21 cellular contexts compared by ENCODE assay signal in the genomic region with DNA sequence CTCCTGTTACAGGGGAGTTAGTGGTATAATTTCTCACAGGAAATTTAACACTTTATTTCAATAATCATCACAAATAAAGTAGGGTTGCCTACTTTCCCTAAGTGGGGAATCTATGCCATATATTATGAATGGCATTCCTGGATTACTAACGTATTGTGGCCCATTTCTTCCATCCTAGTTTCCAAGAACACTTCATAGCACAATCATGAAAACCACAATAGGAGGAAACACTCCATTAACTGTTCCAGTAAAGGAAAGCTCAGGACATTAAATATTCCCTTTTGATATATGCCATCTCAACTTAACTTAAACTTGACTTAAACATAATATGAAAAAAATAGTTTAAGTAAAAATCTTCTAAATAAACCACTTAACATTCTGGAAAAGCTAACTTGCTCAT. TPM values are rescaled to one million over a fixed set of nuclear protein-coding genes. Genes with fewer than 3 reads are reported as not detected.
DNase-seq lines count a peak whose midpoint lies in the region; ATAC-seq lines count a peak whose summit lies in the region.
"Had no signal": no experiment of that assay in that cellular context is flagged by ENCODE, and none has a peak within 500 bp of the region (broad histone marks: within the 10 kb centered on the region; RNA-seq: fewer than 3 reads in every experiment).

No MANE protein-coding gene starts in this region.

- no peak for DNase-seq in T-helper 2 cell treated with Interferon-gamma antibody and Interleukin-4, amounts not matched to agents 5 μg/mL and 100 μg/mL, for 36 hours (ENCODE audit: low spot score)
- DNase-seq in T-helper 2 cell (no peak), adipocyte (ENCODE audit: low read depth) (no peak), lung microvascular endothelial cell (ENCODE audit: low read depth in 2 of 2) (peak; percentile 8 to 32), midbrain (lab: John Stamatoyannopoulos, UW) (no peak), CD1c-positive myeloid dendritic cell (ENCODE audit: extremely low spot score) (no peak)
- DNase-seq: 8988T, body of pancreas, hippocampal formation, KG1, NCI-H748 treated with DMSO at 0.1 percent for 48 hours, spleen had no signal

- H3K27ac Mint-ChIP-seq in T-helper 2 cell treated with Interferon-gamma antibody and Interleukin-4, amounts not matched to agents 5 μg/mL and 100 μg/mL, for 36 hours, result no peak overlapping the region
- H3K27ac Mint-ChIP-seq: activated T-helper 2 cell treated with anti-CD3 and anti-CD28 coated beads, Interferon-gamma antibody, Interleukin-2, Interleukin-4, amounts not matched to agents 10 μg/mL and 5 μg/mL and 100 μg/mL, durations not matched to agents 14 hours and 24 hours and 36 hours; CD14-positive monocyte; GM23338; stimulated activated memory B cell treated with anti-CD40 and anti-IgM and Interleukin-4, amounts not matched to agents 10 μg/mL and 1 μg/mL and 100 μg/mL, for 72 hours had no signal

- peak overlapping the region; percentile 94 for H3K4me2 ChIP-seq in skeletal muscle satellite cell (ENCODE audit: low read length)
- H3K4me2 ChIP-seq: GM23338 had no signal

- H3K4me3 Mint-ChIP-seq in T-helper 2 cell treated with Interferon-gamma antibody and Interleukin-4, amounts not matched to agents 5 μg/mL and 100 μg/mL, for 36 hours, result peak overlapping the region; percentile 5
- H3K4me3 Mint-ChIP-seq: CD14-positive monocyte had no signal

- H3K27me3 ChIP-seq in adipocyte (replicated peaks; ENCODE audit: control insufficient read depth, insufficient read depth, low read length), result no peaks in the 10 kb centered on the region
- H3K27me3 ChIP-seq in skeletal muscle satellite cell (ENCODE audit: control insufficient read depth, insufficient read depth, low read length), result no peaks in the 10 kb centered on the region
- H3K27me3 ChIP-seq: body of pancreas, esophagus muscularis mucosa, spleen, tibial nerve had no signal

- no peaks in the 10 kb centered on the region for H3K27me3 Mint-ChIP-seq in T-helper 2 cell treated with Interferon-gamma antibody and Interleukin-4, amounts not matched to agents 5 μg/mL and 100 μg/mL, for 36 hours (ENCODE audit: low read depth)
- H3K27me3 Mint-ChIP-seq: stimulated activated memory B cell treated with anti-CD40 and anti-IgM and Interleukin-4, amounts not matched to agents 10 μg/mL and 1 μg/mL and 100 μg/mL, for 72 hours had no signal

- H3K4me1 Mint-ChIP-seq in T-helper 2 cell treated with Interferon-gamma antibody and Interleukin-4, amounts not matched to agents 5 μg/mL and 100 μg/mL, for 36 hours (ENCODE audit: low read depth), result peaks cover 12% of the 10 kb centered on the region

- ATAC-seq in GM18861 (IDR thresholded peaks at IDR 0.05; ENCODE audit: unreplicated experiment), result no peak
- ATAC-seq: body of pancreas; GM23338; stimulated activated memory B cell treated with anti-CD40 and anti-IgM and Interleukin-4, amounts not matched to agents 10 μg/mL and 1 μg/mL and 100 μg/mL, for 72 hours had no signal

- no peaks in the 10 kb centered on the region for H3K36me3 Mint-ChIP-seq in T-helper 2 cell treated with Interferon-gamma antibody and Interleukin-4, amounts not matched to agents 5 μg/mL and 100 μg/mL, for 36 hours (ENCODE audit: low read depth)
- H3K36me3 Mint-ChIP-seq: stimulated activated memory B cell treated with anti-CD40 and anti-IgM and Interleukin-4, amounts not matched to agents 10 μg/mL and 1 μg/mL and 100 μg/mL, for 72 hours had no signal

- H3K4me1 ChIP-seq in adipocyte (ENCODE audit: control insufficient read depth, insufficient read depth, low read length) (peaks cover 26% of the 10 kb centered on the region), skeletal muscle satellite cell (ENCODE audit: control insufficient read depth, insufficient read depth, low read length) (peaks cover 8% of the 10 kb centered on the region)

- peak overlapping the region; percentile 95 for H3K4me3 ChIP-seq in adipocyte (ENCODE audit: low read length)
- no peak overlapping the region for H3K4me3 ChIP-seq in skeletal muscle satellite cell (ENCODE audit: low read length)
- H3K4me3 ChIP-seq: body of pancreas, GM23338 had no signal

- no peaks in the 10 kb centered on the region for H3K9me3 ChIP-seq in adipocyte (ENCODE audit: control insufficient read depth, low read length)
- H3K9me3 ChIP-seq in skeletal muscle satellite cell (replicated peaks; ENCODE audit: low read length), result no peaks in the 10 kb centered on the region
- H3K9me3 ChIP-seq: body of pancreas, esophagus muscularis mucosa, spleen, tibial nerve had no signal

- H3K36me3 ChIP-seq in adipocyte (ENCODE audit: control insufficient read depth, insufficient read depth, low read length, severe bottlenecking) (peaks cover 3% of the 10 kb centered on the region), skeletal muscle satellite cell (ENCODE audit: insufficient read depth, low read length) (peaks cover 7% of the 10 kb centered on the region)

- H3K9ac ChIP-seq in adipocyte (ENCODE audit: low read length), result no peak overlapping the region
- no peak overlapping the region for H3K9ac ChIP-seq in skeletal muscle satellite cell (ENCODE audit: low read depth, low read length)
- H3K9ac ChIP-seq: parathyroid adenoma had no signal

- H3K9me3 Mint-ChIP-seq in T-helper 2 cell treated with Interferon-gamma antibody and Interleukin-4, amounts not matched to agents 5 μg/mL and 100 μg/mL, for 36 hours, result no peaks in the 10 kb centered on the region
- H3K9me3 Mint-ChIP-seq: activated T-helper 2 cell treated with anti-CD3 and anti-CD28 coated beads, Interferon-gamma antibody, Interleukin-2, Interleukin-4, amounts not matched to agents 10 μg/mL and 5 μg/mL and 100 μg/mL, durations not matched to agents 14 hours and 24 hours and 36 hours; CD14-positive monocyte; GM23338; stimulated activated memory B cell treated with anti-CD40 and anti-IgM and Interleukin-4, amounts not matched to agents 10 μg/mL and 1 μg/mL and 100 μg/mL, for 72 hours had no signal

RNA-seq across cellular contexts. Expression of a gene that starts 2.1 kb away (rescaled TPM):
- 8.3 and 13.3 TPM in 2 replicates for total RNA-seq in lung microvascular endothelial cell
- 19.0 and 20.8 TPM in 2 replicates for total RNA-seq in skeletal muscle satellite cell (2012; rRNA removed)

Comparison
In these comparisons a context has a peak if more than half of its experiments do, and no peak if none do; other contexts are left out.
1. DNase-seq: peak in lung microvascular endothelial cell (2 of 2); none in T-helper 2 cell treated with Interferon-gamma antibody and Interleukin-4, amounts not matched to agents 5 μg/mL and 100 μg/mL, for 36 hours (single experiment), T-helper 2 cell (0 of 5), adipocyte (single experiment), midbrain (single experiment) and CD1c-positive myeloid dendritic cell (single experiment).